In genomic region chr5:1371602-1372342, GRCh38 we compare ENCODE assay signal across 19 cellular contexts. TPM values are rescaled to one million over a fixed set of nuclear protein-coding genes. Genes with fewer than 3 reads are reported as not detected.
DNase-seq lines count a peak whose midpoint lies in the region; ATAC-seq, FAIRE-seq and TF ChIP-seq lines count a peak whose summit lies in the region.
"Had no signal": no experiment of that assay in that cellular context is flagged by ENCODE, and none has a peak within 500 bp of the region (broad histone marks: within the 10 kb centered on the region; RNA-seq: fewer than 3 reads in every experiment).

No MANE protein-coding gene starts in this region.

- H3K27ac Mint-ChIP-seq in astrocyte (ENCODE audit: unreplicated experiment), result peak overlapping the region; percentile 29
- H3K27ac Mint-ChIP-seq in stimulated activated naive B cell treated with anti-CD40 and anti-IgM and Interleukin-4, amounts not matched to agents 10 μg/mL and 1 μg/mL and 100 μg/mL, for 72 hours, result peak overlapping the region; percentile 92
- H3K27ac Mint-ChIP-seq: H9 had no signal

- peak; percentile 87 to 89 for ATAC-seq in stimulated activated naive B cell treated with anti-CD40 and anti-IgM and Interleukin-4, amounts not matched to agents 10 μg/mL and 1 μg/mL and 100 μg/mL, for 72 hours (replicated peaks)
- ATAC-seq in GM19455 (IDR thresholded peaks at IDR 0.05; ENCODE audit: unreplicated experiment), result no peak

- no peaks in the 10 kb centered on the region for H3K4me1 ChIP-seq in astrocyte (ENCODE audit: insufficient read depth, low read length)

- no peak for FAIRE-seq in astrocyte (lab: Jason Lieb, UNC)
- FAIRE-seq: D721Med had no signal

- H3K9me3 Mint-ChIP-seq in astrocyte (ENCODE audit: unreplicated experiment), result no peaks in the 10 kb centered on the region
- peaks cover 0 to 2% of the 10 kb centered on the region in 2 donors for H3K9me3 Mint-ChIP-seq in stimulated activated naive B cell treated with anti-CD40 and anti-IgM and Interleukin-4, amounts not matched to agents 10 μg/mL and 1 μg/mL and 100 μg/mL, for 72 hours
- H3K9me3 Mint-ChIP-seq: H9 had no signal

- peaks cover 58% of the 10 kb centered on the region for H3K27me3 Mint-ChIP-seq in astrocyte (ENCODE audit: low read depth, unreplicated experiment)
- no peaks in the 10 kb centered on the region for H3K27me3 Mint-ChIP-seq in stimulated activated naive B cell treated with anti-CD40 and anti-IgM and Interleukin-4, amounts not matched to agents 10 μg/mL and 1 μg/mL and 100 μg/mL, for 72 hours

- no peak overlapping the region for H3K9ac ChIP-seq in astrocyte (ENCODE audit: low read length)

- H3K36me3 ChIP-seq in astrocyte (ENCODE audit: insufficient read depth, low read length), result no peaks in the 10 kb centered on the region

- no peaks in the 10 kb centered on the region for H4K20me1 ChIP-seq in astrocyte (ENCODE audit: insufficient read depth, low read length)

- H3K27ac ChIP-seq in astrocyte (ENCODE audit: low read depth, low read length), result no peak overlapping the region

- TF ChIP-seq CTCF in astrocyte (IDR thresholded peaks at IDR 0.05; ENCODE audit: insufficient read depth, low read depth, low read length), result no peak

- peaks cover 19% of the 10 kb centered on the region for H3K27me3 ChIP-seq in astrocyte (ENCODE audit: insufficient read depth, low read length)

- no peaks in the 10 kb centered on the region for H3K9me3 ChIP-seq in astrocyte (ENCODE audit: insufficient read depth, low read depth, low read length)

- no peak overlapping the region for H3K4me3 ChIP-seq in astrocyte (ENCODE audit: insufficient read depth, low read depth, low read length)

- H3K4me1 Mint-ChIP-seq in astrocyte (ENCODE audit: low read depth, unreplicated experiment), result no peaks in the 10 kb centered on the region
- H3K4me1 Mint-ChIP-seq in stimulated activated naive B cell treated with anti-CD40 and anti-IgM and Interleukin-4, amounts not matched to agents 10 μg/mL and 1 μg/mL and 100 μg/mL, for 72 hours, result peaks cover 36 to 86% of the 10 kb centered on the region in 2 donors

- H3K79me2 ChIP-seq in astrocyte (ENCODE audit: insufficient read depth, low read length), result no peaks in the 10 kb centered on the region

- H3K4me3 Mint-ChIP-seq in astrocyte (ENCODE audit: unreplicated experiment), result no peak overlapping the region
- peak overlapping the region; percentile 4 to 40 for H3K4me3 Mint-ChIP-seq in stimulated activated naive B cell treated with anti-CD40 and anti-IgM and Interleukin-4, amounts not matched to agents 10 μg/mL and 1 μg/mL and 100 μg/mL, for 72 hours
- H3K4me3 Mint-ChIP-seq: H9 had no signal

- no peaks in the 10 kb centered on the region for H3K36me3 Mint-ChIP-seq in astrocyte (ENCODE audit: low read depth, unreplicated experiment)
- peaks cover 0 to 1% of the 10 kb centered on the region in 2 donors for H3K36me3 Mint-ChIP-seq in stimulated activated naive B cell treated with anti-CD40 and anti-IgM and Interleukin-4, amounts not matched to agents 10 μg/mL and 1 μg/mL and 100 μg/mL, for 72 hours

- H3K4me2 ChIP-seq in astrocyte (ENCODE audit: low read length), result no peak overlapping the region

- H2AFZ ChIP-seq in astrocyte (ENCODE audit: low read depth, low read length), result no peak overlapping the region

- DNase-seq in SIG-M5 treated with dmso at 0.1 percent for 504 hours (lab: John Stamatoyannopoulos, UW; ENCODE audit: unreplicated experiment), result peak; percentile 49
- DNase-seq in SIG-M5 (lab: John Stamatoyannopoulos, UW), result no peak
- DNase-seq in NOMO-1 treated with dmso at 0.1 percent for 144 hours (lab: John Stamatoyannopoulos, UW; ENCODE audit: unreplicated experiment), result peak; percentile 65
- DNase-seq in astrocyte (ENCODE audit: low read depth), result no peak
- peak; percentile 72 for DNase-seq in stimulated activated naive B cell treated with anti-CD40 and anti-IgM and Interleukin-4, amounts not matched to agents 10 μg/mL and 1 μg/mL and 100 μg/mL, for 72 hours
- no peak for DNase-seq in retina
- DNase-seq in NCI-H1930 (lab: John Stamatoyannopoulos, UW), result no peak
- DNase-seq: DMS79, H9, Karpas-422, NCI-H1105, NCI-H1694, NCI-H226, NCI-H524, RPMI8226, SHP77 treated with DMSO at 0.1 percent for 48 hours, T-helper 1 cell had no signal

RNA-seq across cellular contexts. Expression of gene CLPTM1L, which starts 26.9 kb away (rescaled TPM):
- total RNA-seq in astrocyte, result 131 TPM in 2 replicates

Comparison
In these comparisons a context has a peak if more than half of its experiments do, and no peak if none do; other contexts are left out.
1. DNase-seq: peak in SIG-M5 treated with dmso at 0.1 percent for 504 hours (single experiment), NOMO-1 treated with dmso at 0.1 percent for 144 hours (single experiment) and stimulated activated naive B cell treated with anti-CD40 and anti-IgM and Interleukin-4, amounts not matched to agents 10 μg/mL and 1 μg/mL and 100 μg/mL, for 72 hours (single experiment); none in SIG-M5 (single experiment), astrocyte (single experiment), retina (single experiment) and NCI-H1930 (0 of 2).